In the genomic region with DNA sequence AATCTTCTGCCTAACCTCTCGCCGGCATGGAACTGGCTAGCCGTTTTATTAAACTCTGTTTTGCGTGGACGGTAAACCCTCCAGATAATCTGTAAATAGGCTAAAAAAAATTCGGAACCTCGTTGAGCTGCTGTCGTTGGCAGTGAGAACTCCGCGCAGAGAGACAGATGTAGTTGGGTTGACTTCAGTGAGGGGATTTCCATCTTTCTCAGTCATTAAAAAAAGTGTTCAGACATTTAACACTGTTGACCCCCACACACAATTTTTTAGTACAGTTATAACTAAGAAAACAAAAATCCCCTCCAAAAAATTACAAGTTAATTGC, we compare ENCODE assay signal across 8 cellular contexts. TPM values are rescaled to one million over a fixed set of nuclear protein-coding genes. Genes with fewer than 3 reads are reported as not detected.
DNase-seq lines count a peak whose midpoint lies in the region; ATAC-seq, FAIRE-seq and TF ChIP-seq lines count a peak whose summit lies in the region.

No MANE protein-coding gene starts in this region.

- H3K9ac ChIP-seq in KMS-11 = peak overlapping the region; percentile 83
- peak overlapping the region; percentile 83 to 92 for H3K9ac ChIP-seq in mucosa of rectum (ENCODE audit: low read depth in 1 of 2, low read length in 2 of 2)

- H3K36me3 ChIP-seq in BE2C (peaks cover 14% of the 10 kb centered on the region), KMS-11 (ENCODE audit: insufficient read depth) (peaks cover 12% of the 10 kb centered on the region; the same call in 1 of the 2 replicates), bronchial epithelial cell (ENCODE audit: control insufficient read depth, insufficient read depth, low read length) (peaks cover 18% of the 10 kb centered on the region), mucosa of rectum (ENCODE audit: control insufficient read depth in 2 of 2, insufficient read depth in 2 of 2, low read length in 2 of 2) (peaks cover 24 to 26% of the 10 kb centered on the region in 2 donors)

- no peaks in the 10 kb centered on the region for H4K20me1 ChIP-seq in KMS-11 (ENCODE audit: insufficient read depth)

- peaks cover 41% of the 10 kb centered on the region for H3K79me2 ChIP-seq in KMS-11 (ENCODE audit: insufficient read depth, low read depth)

- TF ChIP-seq CTCF in BE2C (IDR thresholded peaks at IDR 0.05; ENCODE audit: low read depth, low read length) (no peak), KMS-11 (conservative IDR thresholded peaks at IDR 0.05; ENCODE audit: low read depth, low read length) (no peak), bronchial epithelial cell (IDR thresholded peaks at IDR 0.05; ENCODE audit: insufficient read depth, low read length, severe bottlenecking) (no peak)

- peak overlapping the region; percentile 87 for H3K4me2 ChIP-seq in KMS-11

- no peaks in the 10 kb centered on the region for H3K4me1 ChIP-seq in BE2C
- peaks cover 24% of the 10 kb centered on the region for H3K4me1 ChIP-seq in KMS-11 (ENCODE audit: low read depth, poor library complexity, severe bottlenecking)
- peaks cover 10 to 13% of the 10 kb centered on the region in 2 donors for H3K4me1 ChIP-seq in mucosa of rectum (ENCODE audit: control insufficient read depth in 2 of 2, insufficient read depth in 2 of 2, low read length in 2 of 2)

- H3K27ac ChIP-seq in KMS-11 (peak overlapping the region; percentile 74), mucosa of rectum (ENCODE audit: low read depth in 2 of 2, low read length in 2 of 2) (peak overlapping the region; percentile 89 to 96)

- peak overlapping the region; percentile 79 for H3K4me3 ChIP-seq in BE2C (ENCODE audit: low read depth, low read length)
- H3K4me3 ChIP-seq in KMS-11 (IDR thresholded peaks at IDR 0.05; ENCODE audit: insufficient read depth, low read depth, low read length) = peak overlapping the region; percentile 71
- peak overlapping the region; percentile 55 for H3K4me3 ChIP-seq in bronchial epithelial cell (ENCODE audit: low read depth, low read length)
- peak overlapping the region; percentile 94 for H3K4me3 ChIP-seq in mucosa of rectum (ENCODE audit: low read length in 2 of 2)

- no peaks in the 10 kb centered on the region for H3K9me3 ChIP-seq in BE2C
- no peaks in the 10 kb centered on the region for H3K9me3 ChIP-seq in mucosa of rectum (ENCODE audit: control insufficient read depth in 2 of 2, low read length in 2 of 2)

- peak; percentile 14 for ATAC-seq in GM19438 (IDR thresholded peaks at IDR 0.05; ENCODE audit: low read depth, unreplicated experiment)

- FAIRE-seq in bronchial epithelial cell (lab: Jason Lieb, UNC) = no peak

- DNase-seq in BE2C (no peak), bronchial epithelial cell (ENCODE audit: low read depth) (no peak), COR-L47 (lab: John Stamatoyannopoulos, UW) (no peak), middle frontal gyrus (ENCODE audit: extremely low spot score, low spot score) (no peak), NCI-H146 treated with DMSO at 0.1 percent for 48 hours (lab: John Stamatoyannopoulos, UW; ENCODE audit: unreplicated experiment) (no peak)

- H2AFZ ChIP-seq in KMS-11 (ENCODE audit: low read depth) = peak overlapping the region; percentile 47; the same call in 1 of the 2 replicates

- H3K27me3 ChIP-seq in BE2C (no peaks in the 10 kb centered on the region), KMS-11 (ENCODE audit: insufficient read depth, low read depth) (no peaks in the 10 kb centered on the region), bronchial epithelial cell (ENCODE audit: control insufficient read depth, insufficient read depth, low read length) (no peaks in the 10 kb centered on the region), mucosa of rectum (ENCODE audit: control insufficient read depth in 2 of 2, insufficient read depth in 2 of 2, low read length in 2 of 2) (no peaks in the 10 kb centered on the region)

RNA-seq across cellular contexts. Expression of a gene that starts 0.5 kb away (rescaled TPM):
- 331 TPM for polyA plus RNA-seq in BE2C (2012; ENCODE audit: insufficient read depth, insufficient read length, low read depth)
- total RNA-seq in bronchial epithelial cell = 287 and 307 TPM in 2 replicates

RNA-seq across cellular contexts. Expression of a gene that starts 21.3 kb away (rescaled TPM):
- polyA plus RNA-seq in BE2C (2012; ENCODE audit: insufficient read depth, insufficient read length, low read depth) = 0.17 TPM
- 0.53 and 6.1 TPM in 2 replicates for total RNA-seq in bronchial epithelial cell
